ENCODE assay signal across 12 cellular contexts in genomic region chr20:23634985-23635767, GRCh38. TPM values are rescaled to one million over a fixed set of nuclear protein-coding genes. Genes with fewer than 3 reads are reported as not detected.
DNase-seq lines count a peak whose midpoint lies in the region; TF ChIP-seq lines count a peak whose summit lies in the region.
"Had no signal": no experiment of that assay in that cellular context is flagged by ENCODE, and none has a peak within 500 bp of the region (broad histone marks: within the 10 kb centered on the region; RNA-seq: fewer than 3 reads in every experiment).

No MANE protein-coding gene starts in this region.

- H3K4me1 Mint-ChIP-seq in type B pancreatic cell (ENCODE audit: unreplicated experiment) = peaks cover 9% of the 10 kb centered on the region

- no peak overlapping the region for H3K27ac Mint-ChIP-seq in type B pancreatic cell

- H3K4me1 ChIP-seq in adipocyte (ENCODE audit: control insufficient read depth, insufficient read depth, low read length) (peaks cover 28% of the 10 kb centered on the region), mucosa of stomach (ENCODE audit: control insufficient read depth, insufficient read depth, low read length) (peaks cover 34% of the 10 kb centered on the region)

- H3K27me3 ChIP-seq in adipocyte (replicated peaks; ENCODE audit: control insufficient read depth, insufficient read depth, low read length) = no peaks in the 10 kb centered on the region
- H3K27me3 ChIP-seq in mucosa of stomach (ENCODE audit: control insufficient read depth, insufficient read depth, low read length) = no peaks in the 10 kb centered on the region

- H3K4me3 ChIP-seq in adipocyte (ENCODE audit: low read length) (peak overlapping the region; percentile 93), mucosa of stomach (ENCODE audit: low read length) (peak overlapping the region; percentile 19)

- H3K27me3 Mint-ChIP-seq in type B pancreatic cell = no peaks in the 10 kb centered on the region

- H3K36me3 ChIP-seq in adipocyte (ENCODE audit: control insufficient read depth, insufficient read depth, low read length, severe bottlenecking) (peaks cover 34% of the 10 kb centered on the region), mucosa of stomach (ENCODE audit: control insufficient read depth, insufficient read depth, low read length) (peaks cover 17% of the 10 kb centered on the region)

- H3K9ac ChIP-seq in adipocyte (ENCODE audit: low read length) = peak overlapping the region; percentile 97
- no peak overlapping the region for H3K9ac ChIP-seq in mucosa of stomach (ENCODE audit: low read length)

- H3K9me3 ChIP-seq in adipocyte (ENCODE audit: control insufficient read depth, low read length) (no peaks in the 10 kb centered on the region), mucosa of stomach (ENCODE audit: control insufficient read depth, low read length) (no peaks in the 10 kb centered on the region)

- no peak for TF ChIP-seq CTCF in type B pancreatic cell (conservative IDR thresholded peaks at IDR 0.05)

- peak overlapping the region; percentile 91 for H3K4me3 Mint-ChIP-seq in type B pancreatic cell

- H3K9me3 Mint-ChIP-seq in type B pancreatic cell = no peaks in the 10 kb centered on the region

- no peak for DNase-seq in adipocyte (ENCODE audit: low read depth)
- peak; percentile 55 for DNase-seq in fibroblast of gingiva (ENCODE audit: low read depth)
- DNase-seq in type B pancreatic cell (ENCODE audit: extremely low spot score, unreplicated experiment) = no peak
- no peak for DNase-seq in mucosa of gallbladder (ENCODE audit: low spot score)
- DNase-seq in nucleus accumbens (lab: John Stamatoyannopoulos, UW) = no peak
- no peak for DNase-seq in COLO668 (lab: John Stamatoyannopoulos, UW; ENCODE audit: unreplicated experiment)
- DNase-seq: activated T-cell treated with anti-CD3 and anti-CD28 coated beads, Interleukin-2, amount 50 U/mL, for 48 hours; effector CD8-positive, alpha-beta T cell; hippocampal formation; NCI-H2171 treated with DMSO at 0.1 percent for 48 hours had no signal

- H3K36me3 Mint-ChIP-seq in type B pancreatic cell = peaks cover 7% of the 10 kb centered on the region

RNA-seq across cellular contexts. Expression of gene CST3, which starts 2.6 kb away (rescaled TPM):
- total RNA-seq in type B pancreatic cell (ENCODE audit: low replicate concordance) (291 and 483 TPM in 2 replicates), mucosa of gallbladder (2,306 TPM)

RNA-seq across cellular contexts. Expression of gene CST9, which starts 29.5 kb away (rescaled TPM):
- not detected in 2 replicates for total RNA-seq in type B pancreatic cell (ENCODE audit: low replicate concordance)
- total RNA-seq in mucosa of gallbladder = not detected
- total RNA-seq: mesenteric fat pad had no signal

RNA-seq across cellular contexts. Expression of gene CST4, which starts 53.7 kb away (rescaled TPM):
- total RNA-seq in type B pancreatic cell (ENCODE audit: low replicate concordance) = 2.1 and 56.8 TPM in 2 replicates
- total RNA-seq in mucosa of gallbladder = 3.7 TPM
- total RNA-seq: mesenteric fat pad had no signal
